ENCODE assay signal across 1 cellular context in the genomic region with DNA sequence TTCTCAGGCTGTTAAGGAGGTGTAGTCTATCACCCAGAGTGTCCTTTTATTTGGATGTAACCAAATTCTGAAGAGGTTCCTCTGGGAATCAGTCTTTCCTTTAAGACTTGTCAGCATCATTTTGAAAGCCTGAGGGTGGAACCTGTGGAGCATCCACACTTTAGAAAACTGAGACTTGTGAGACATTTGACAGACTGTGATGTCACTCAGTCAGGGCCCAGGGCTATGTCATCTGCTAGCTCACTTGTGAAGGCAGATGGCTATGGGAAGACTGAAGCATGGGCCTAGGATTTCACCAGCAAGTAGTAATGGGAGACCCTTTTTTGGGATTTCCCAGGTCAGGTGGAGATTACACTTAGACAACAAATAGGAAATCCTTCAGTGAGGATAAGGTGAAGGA.
TF ChIP-seq lines count a peak whose summit lies in the region.

No MANE protein-coding gene starts in this region.

TF ChIP-seq in neural cell, 6 proteins besides CTCF, POLR2A, EP300 and RAD21 (continued from another document):
- TF ChIP-seq, protein P1, sequence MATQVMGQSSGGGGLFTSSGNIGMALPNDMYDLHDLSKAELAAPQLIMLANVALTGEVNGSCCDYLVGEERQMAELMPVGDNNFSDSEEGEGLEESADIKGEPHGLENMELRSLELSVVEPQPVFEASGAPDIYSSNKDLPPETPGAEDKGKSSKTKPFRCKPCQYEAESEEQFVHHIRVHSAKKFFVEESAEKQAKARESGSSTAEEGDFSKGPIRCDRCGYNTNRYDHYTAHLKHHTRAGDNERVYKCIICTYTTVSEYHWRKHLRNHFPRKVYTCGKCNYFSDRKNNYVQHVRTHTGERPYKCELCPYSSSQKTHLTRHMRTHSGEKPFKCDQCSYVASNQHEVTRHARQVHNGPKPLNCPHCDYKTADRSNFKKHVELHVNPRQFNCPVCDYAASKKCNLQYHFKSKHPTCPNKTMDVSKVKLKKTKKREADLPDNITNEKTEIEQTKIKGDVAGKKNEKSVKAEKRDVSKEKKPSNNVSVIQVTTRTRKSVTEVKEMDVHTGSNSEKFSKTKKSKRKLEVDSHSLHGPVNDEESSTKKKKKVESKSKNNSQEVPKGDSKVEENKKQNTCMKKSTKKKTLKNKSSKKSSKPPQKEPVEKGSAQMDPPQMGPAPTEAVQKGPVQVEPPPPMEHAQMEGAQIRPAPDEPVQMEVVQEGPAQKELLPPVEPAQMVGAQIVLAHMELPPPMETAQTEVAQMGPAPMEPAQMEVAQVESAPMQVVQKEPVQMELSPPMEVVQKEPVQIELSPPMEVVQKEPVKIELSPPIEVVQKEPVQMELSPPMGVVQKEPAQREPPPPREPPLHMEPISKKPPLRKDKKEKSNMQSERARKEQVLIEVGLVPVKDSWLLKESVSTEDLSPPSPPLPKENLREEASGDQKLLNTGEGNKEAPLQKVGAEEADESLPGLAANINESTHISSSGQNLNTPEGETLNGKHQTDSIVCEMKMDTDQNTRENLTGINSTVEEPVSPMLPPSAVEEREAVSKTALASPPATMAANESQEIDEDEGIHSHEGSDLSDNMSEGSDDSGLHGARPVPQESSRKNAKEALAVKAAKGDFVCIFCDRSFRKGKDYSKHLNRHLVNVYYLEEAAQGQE (IDR thresholded peaks at IDR 0.05; ENCODE audit: borderline replicate concordance), result no peak
TF ChIP-seq in neural cell: peak in this region for 0.
